Comparison of ENCODE assay signal across 15 cellular contexts in genomic region chr22:39688186-39688768, GRCh38.
"Had no signal": no experiment of that assay in that cellular context is flagged by ENCODE, and none has a peak within 500 bp of the region (broad histone marks: within the 10 kb centered on the region; RNA-seq: fewer than 3 reads in every experiment).

No MANE protein-coding gene starts in this region.

- H3K9ac ChIP-seq: parathyroid adenoma had no signal

- H3K9me3 ChIP-seq: esophagus muscularis mucosa, gastroesophageal sphincter, heart left ventricle, neutrophil, sigmoid colon, tibial artery had no signal

- ATAC-seq: activated CD8-positive, alpha-beta T cell treated with anti-CD3 and anti-CD28 coated beads for 36 hours; gastroesophageal sphincter; heart left ventricle; stimulated activated effector memory CD8-positive, alpha-beta T cell treated with anti-CD3 and anti-CD28 coated beads, Interleukin-12 subunit alpha, Interleukin-12 subunit beta, amount 100 ng/mL, for 72 hours had no signal

- H2AFZ ChIP-seq: parathyroid adenoma had no signal

- DNase-seq: activated CD4-positive, alpha-beta T cell treated with anti-CD3 and anti-CD28 coated beads, Interleukin-2, amount 10 ng/mL, durations not matched to agents 24 days and 14 days; activated CD8-positive, alpha-beta T cell treated with anti-CD3 and anti-CD28 coated beads for 36 hours; activated naive CD4-positive, alpha-beta T cell treated with anti-CD3 and anti-CD28 coated beads for 36 hours; activated T-cell treated with anti-CD3 and anti-CD28 coated beads, Interleukin-2, amount 50 U/mL, for 1 hour; dermis blood vessel endothelial cell; effector memory CD4-positive, alpha-beta T cell; sigmoid colon; stimulated activated CD4-positive, alpha-beta T cell treated with anti-CD3 and anti-CD28 coated beads, Interleukin-4, amount 100 ng/mL, for 24 hours; tibial artery had no signal

- H3K27ac ChIP-seq: esophagus muscularis mucosa, gastroesophageal sphincter, heart left ventricle, neutrophil, parathyroid adenoma, sigmoid colon, tibial artery had no signal

- H3K4me3 ChIP-seq: esophagus muscularis mucosa, gastroesophageal sphincter, heart left ventricle, sigmoid colon, tibial artery had no signal

- H3K36me3 ChIP-seq: esophagus muscularis mucosa, gastroesophageal sphincter, heart left ventricle, neutrophil, sigmoid colon, tibial artery had no signal
